ENCODE assay signal across 32 cellular contexts in genomic region chr2:27520316-27520715, GRCh38. TPM values are rescaled to one million over a fixed set of nuclear protein-coding genes. Genes with fewer than 3 reads are reported as not detected.
"Had no signal": no experiment of that assay in that cellular context is flagged by ENCODE, and none has a peak within 500 bp of the region (broad histone marks: within the 10 kb centered on the region; RNA-seq: fewer than 3 reads in every experiment).

No MANE protein-coding gene starts in this region.

- H3K79me2 ChIP-seq: parathyroid adenoma had no signal

- H2AFZ ChIP-seq: parathyroid adenoma had no signal

- H3K36me3 Mint-ChIP-seq: natural killer cell treated with Interleukin-12 subunit alpha and Interleukin-12 subunit beta and Interleukin-15 and Interleukin-18, amount 100 ng/mL, for 72 hours; stimulated activated memory B cell treated with anti-CD40 and anti-IgM and Interleukin-4, amounts not matched to agents 10 μg/mL and 1 μg/mL and 100 μg/mL, for 72 hours had no signal

- H3K4me3 Mint-ChIP-seq: naive thymus-derived CD8-positive, alpha-beta T cell; natural killer cell treated with Interleukin-12 subunit alpha and Interleukin-12 subunit beta and Interleukin-15 and Interleukin-18, amount 100 ng/mL, for 72 hours; nephron progenitor cell; neural crest cell; stimulated activated memory B cell treated with anti-CD40 and anti-IgM and Interleukin-4, amounts not matched to agents 10 μg/mL and 1 μg/mL and 100 μg/mL, for 72 hours; stimulated activated naive CD8-positive, alpha-beta T cell treated with anti-CD3 and anti-CD28 coated beads, Interleukin-15, amount 100 ng/mL, for 72 hours had no signal

- H3K9me3 Mint-ChIP-seq: naive thymus-derived CD8-positive, alpha-beta T cell; natural killer cell treated with Interleukin-12 subunit alpha and Interleukin-12 subunit beta and Interleukin-15 and Interleukin-18, amount 100 ng/mL, for 72 hours; nephron progenitor cell; neural crest cell; stimulated activated memory B cell treated with anti-CD40 and anti-IgM and Interleukin-4, amounts not matched to agents 10 μg/mL and 1 μg/mL and 100 μg/mL, for 72 hours; stimulated activated naive CD8-positive, alpha-beta T cell treated with anti-CD3 and anti-CD28 coated beads, Interleukin-15, amount 100 ng/mL, for 72 hours had no signal

- H3K36me3 ChIP-seq: neutrophil, ovary, spleen, suprapubic skin, tibial nerve, upper lobe of right lung, uterus had no signal

- H3K27me3 ChIP-seq: neutrophil, ovary, testis, tibial nerve, uterus had no signal

- H3K9me3 ChIP-seq: neutrophil, ovary, psoas muscle, spleen, suprapubic skin, testis, tibial nerve, upper lobe of right lung, uterus had no signal

- H3K4me1 ChIP-seq: parathyroid adenoma, psoas muscle, spleen, suprapubic skin, testis, tibial nerve, upper lobe of right lung, uterus had no signal

- H3K27ac ChIP-seq: neutrophil, ovary, parathyroid adenoma, psoas muscle, skin epidermis, spleen, suprapubic skin, testis, tibial nerve, upper lobe of right lung, uterus had no signal

- H3K27me3 Mint-ChIP-seq: progenitor cell of endocrine pancreas had no signal

- ATAC-seq: naive thymus-derived CD8-positive, alpha-beta T cell; natural killer cell treated with Interleukin-12 subunit alpha and Interleukin-12 subunit beta and Interleukin-15 and Interleukin-18, amount 100 ng/mL, for 72 hours; psoas muscle; right cardiac atrium; sciatic nerve; stimulated activated memory B cell treated with anti-CD40 and anti-IgM and Interleukin-4, amounts not matched to agents 10 μg/mL and 1 μg/mL and 100 μg/mL, for 72 hours; stimulated activated naive CD8-positive, alpha-beta T cell treated with anti-CD3 and anti-CD28 coated beads, Interleukin-15, amount 100 ng/mL, for 72 hours; stimulated activated naive CD8-positive, alpha-beta T cell treated with anti-CD3 and anti-CD28 coated beads, Interleukin-15, Interleukin-2, amounts not matched to agents 100 U/mL and 50 U/mL, for 24 hours; upper lobe of right lung had no signal

- H3K4me2 ChIP-seq: smooth muscle cell had no signal

- H3K9ac ChIP-seq: parathyroid adenoma had no signal

- DNase-seq: naive thymus-derived CD8-positive, alpha-beta T cell; nephron progenitor cell; nucleus accumbens; ovary; posterior cingulate gyrus; psoas muscle; right cardiac atrium; spleen; stimulated activated CD4-positive, alpha-beta T cell treated with anti-CD3 and anti-CD28 coated beads, Interleukin-12 subunit alpha, Interleukin-12 subunit beta, amount 100 ng/mL, for 4 hours; stimulated activated CD4-positive, alpha-beta T cell treated with anti-CD3 and anti-CD28 coated beads, Interleukin-1b, Interleukin-23, amount 100 ng/mL, for 48 hours; stimulated activated CD4-positive, alpha-beta T cell treated with anti-CD3 and anti-CD28 coated beads, Interleukin-4, amount 100 ng/mL, for 1 hour; stimulated activated CD4-positive, alpha-beta T cell treated with anti-CD3 and anti-CD28 coated beads, Interleukin-4, amount 100 ng/mL, for 4 hours; stimulated activated CD8-positive, alpha-beta memory T cell treated with anti-CD3 and anti-CD28 coated beads, Interleukin-4, amount 100 ng/mL, for 48 hours; stimulated activated naive CD4-positive, alpha-beta T cell; stimulated activated naive CD8-positive, alpha-beta T cell treated with anti-CD3 and anti-CD28 coated beads, Interleukin-15, amount 100 ng/mL, for 72 hours; stimulated activated naive CD8-positive, alpha-beta T cell treated with anti-CD3 and anti-CD28 coated beads, Interleukin-15, Interleukin-2, amounts not matched to agents 100 U/mL and 50 U/mL, for 24 hours; substantia nigra; testis; trophoblast cell; upper lobe of right lung; uterus had no signal

- H3K4me1 Mint-ChIP-seq: naive thymus-derived CD8-positive, alpha-beta T cell; nephron progenitor cell; neural crest cell; stimulated activated memory B cell treated with anti-CD40 and anti-IgM and Interleukin-4, amounts not matched to agents 10 μg/mL and 1 μg/mL and 100 μg/mL, for 72 hours; stimulated activated naive CD8-positive, alpha-beta T cell treated with anti-CD3 and anti-CD28 coated beads, Interleukin-15, amount 100 ng/mL, for 72 hours had no signal

- H3K4me3 ChIP-seq: ovary, psoas muscle, skin epidermis, smooth muscle cell, spleen, suprapubic skin, testis, tibial nerve, upper lobe of right lung, uterus had no signal

- H3K27ac Mint-ChIP-seq: natural killer cell treated with Interleukin-12 subunit alpha and Interleukin-12 subunit beta and Interleukin-15 and Interleukin-18, amount 100 ng/mL, for 72 hours; nephron progenitor cell; progenitor cell of endocrine pancreas; stimulated activated memory B cell treated with anti-CD40 and anti-IgM and Interleukin-4, amounts not matched to agents 10 μg/mL and 1 μg/mL and 100 μg/mL, for 72 hours; stimulated activated naive CD8-positive, alpha-beta T cell treated with anti-CD3 and anti-CD28 coated beads, Interleukin-15, amount 100 ng/mL, for 72 hours had no signal

RNA-seq across cellular contexts. Expression of gene GCKR, which starts 23.7 kb away (rescaled TPM):
- total RNA-seq: naive thymus-derived CD8-positive, alpha-beta T cell; natural killer cell treated with Interleukin-12 subunit alpha and Interleukin-12 subunit beta and Interleukin-15 and Interleukin-18, amount 100 ng/mL, for 72 hours; smooth muscle cell; tibial nerve; upper lobe of right lung had no signal
- polyA plus RNA-seq: naive thymus-derived CD8-positive, alpha-beta T cell had no signal

RNA-seq across cellular contexts. Expression of gene FNDC4, which starts 25.3 kb away (rescaled TPM):
- total RNA-seq: naive thymus-derived CD8-positive, alpha-beta T cell; natural killer cell treated with Interleukin-12 subunit alpha and Interleukin-12 subunit beta and Interleukin-15 and Interleukin-18, amount 100 ng/mL, for 72 hours had no signal
